Comparison of ENCODE assay signal across 1 cellular context in the genomic region with DNA sequence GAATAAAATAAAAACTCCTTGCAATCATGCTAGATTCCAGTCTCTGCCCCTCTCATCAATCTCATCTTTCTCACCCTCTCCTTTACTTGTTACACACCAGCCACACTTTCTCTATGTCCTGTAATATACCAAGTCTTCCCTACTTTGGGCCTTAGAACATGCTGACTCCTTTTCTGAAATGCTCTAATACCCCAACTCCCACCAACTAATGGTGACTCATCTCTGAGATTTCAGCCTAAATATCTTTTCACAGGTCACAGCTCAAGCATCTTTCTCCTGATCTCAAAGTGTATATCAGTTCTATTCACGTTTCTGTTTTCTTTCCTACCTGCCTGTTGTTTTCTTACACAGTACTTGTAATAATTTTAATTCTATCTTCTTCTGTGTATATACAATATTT.
TF ChIP-seq lines count a peak whose summit lies in the region.

No MANE protein-coding gene starts in this region.

TF ChIP-seq in WTC11, 78 proteins besides CTCF, POLR2A, EP300 and RAD21:
- TF ChIP-seq FOXJ3 (CRISPR knock-in tag; IDR thresholded peaks at IDR 0.05; ENCODE audit: borderline replicate concordance) (no peak), NFATC4 (CRISPR knock-in tag; IDR thresholded peaks at IDR 0.05) (no peak), SMAD3 (CRISPR knock-in tag; IDR thresholded peaks at IDR 0.05; ENCODE audit: borderline replicate concordance) (no peak), GABPB1 (CRISPR knock-in tag; IDR thresholded peaks at IDR 0.05) (no peak), ZNF671 (CRISPR knock-in tag; IDR thresholded peaks at IDR 0.05) (no peak), RELA (CRISPR knock-in tag; IDR thresholded peaks at IDR 0.05; ENCODE audit: borderline replicate concordance) (no peak), PRDM15 (CRISPR knock-in tag; IDR thresholded peaks at IDR 0.05) (no peak), HMGA2 (CRISPR knock-in tag; IDR thresholded peaks at IDR 0.05) (no peak), ESRRA (CRISPR knock-in tag; IDR thresholded peaks at IDR 0.05; ENCODE audit: borderline replicate concordance) (no peak)
- TF ChIP-seq, protein P1, sequence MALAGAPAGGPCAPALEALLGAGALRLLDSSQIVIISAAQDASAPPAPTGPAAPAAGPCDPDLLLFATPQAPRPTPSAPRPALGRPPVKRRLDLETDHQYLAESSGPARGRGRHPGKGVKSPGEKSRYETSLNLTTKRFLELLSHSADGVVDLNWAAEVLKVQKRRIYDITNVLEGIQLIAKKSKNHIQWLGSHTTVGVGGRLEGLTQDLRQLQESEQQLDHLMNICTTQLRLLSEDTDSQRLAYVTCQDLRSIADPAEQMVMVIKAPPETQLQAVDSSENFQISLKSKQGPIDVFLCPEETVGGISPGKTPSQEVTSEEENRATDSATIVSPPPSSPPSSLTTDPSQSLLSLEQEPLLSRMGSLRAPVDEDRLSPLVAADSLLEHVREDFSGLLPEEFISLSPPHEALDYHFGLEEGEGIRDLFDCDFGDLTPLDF (CRISPR knock-in tag; IDR thresholded peaks at IDR 0.05): no peak
